Comparison of ENCODE assay signal across 7 cellular contexts in the genomic region with DNA sequence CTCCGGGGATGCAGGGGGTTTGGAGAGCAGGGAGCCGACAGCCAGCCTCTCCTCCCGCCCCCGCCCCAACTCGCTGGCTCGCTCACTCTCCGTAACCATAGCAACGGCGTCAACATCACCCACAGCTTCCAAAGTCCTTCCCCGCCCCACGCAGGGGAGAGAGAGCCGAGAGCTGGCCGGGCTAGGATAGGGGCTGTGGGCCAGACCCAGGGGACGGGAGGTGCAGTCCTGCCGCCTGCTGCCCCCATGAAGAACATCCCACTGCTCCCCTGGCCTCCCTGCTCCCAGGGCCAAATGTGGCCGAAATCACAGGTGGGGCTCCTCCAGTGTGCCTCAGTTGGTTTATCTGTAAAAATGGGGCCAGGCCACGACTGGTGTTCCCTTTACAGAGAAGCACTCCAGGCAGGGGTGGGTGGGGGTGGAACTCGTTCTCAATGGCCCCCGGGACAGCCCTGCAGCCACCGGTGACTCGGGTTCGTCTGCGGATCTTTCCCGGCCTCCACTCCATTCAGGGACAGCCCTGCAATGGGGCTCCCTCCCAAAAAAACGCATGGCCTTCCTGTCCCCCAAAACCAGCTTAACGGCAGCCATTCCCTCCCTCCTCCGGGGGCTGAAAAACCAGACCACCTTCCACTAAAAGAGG. TPM values are rescaled to one million over a fixed set of nuclear protein-coding genes. Genes with fewer than 3 reads are reported as not detected.
A peak's percentile ranks its signal among the peaks of the same experiment; 100 is the strongest.
DNase-seq lines count a peak whose midpoint lies in the region; ATAC-seq and TF ChIP-seq lines count a peak whose summit lies in the region.

No MANE protein-coding gene starts in this region.

- peaks cover 57% of the 10 kb centered on the region for H3K79me2 ChIP-seq in GM23338 (replicated peaks; ENCODE audit: insufficient read depth)

- no peaks in the 10 kb centered on the region; the same call in 2 of the 3 replicates for H3K36me3 Mint-ChIP-seq in GM23338 (ENCODE audit: low read depth)

- no peaks in the 10 kb centered on the region for H3K36me3 ChIP-seq in GM23338 (ENCODE audit: insufficient read depth)
- no peaks in the 10 kb centered on the region for H3K36me3 ChIP-seq in adipocyte (ENCODE audit: control insufficient read depth, insufficient read depth, low read length, severe bottlenecking)
- no peaks in the 10 kb centered on the region for H3K36me3 ChIP-seq in spleen

- peaks cover 21% of the 10 kb centered on the region; the same call in 1 of the 2 replicates for H4K20me1 ChIP-seq in GM23338 (replicated peaks; ENCODE audit: insufficient read depth)

- no peak for TF ChIP-seq POLR2A in spleen (IDR thresholded peaks at IDR 0.05)

- H3K27ac Mint-ChIP-seq in GM23338: no peak overlapping the region

- peak overlapping the region; percentile 51 for H3K9ac ChIP-seq in adipocyte (ENCODE audit: low read length)

- TF ChIP-seq CTCF in GM23338 (conservative IDR thresholded peaks at IDR 0.05; ENCODE audit: low read depth in 2 of 2): no peak
- TF ChIP-seq CTCF in spleen (IDR thresholded peaks at IDR 0.05 in 8 of 11, conservative IDR thresholded peaks at IDR 0.05 in 3 of 11): no peak

- WGBS in spleen, 5 donors: 44 to 76% (median 46%) methylated on average over 10 to 27 of the region's 27 CpGs

- H2AFZ ChIP-seq in GM23338: no peak overlapping the region

- H3K9me3 Mint-ChIP-seq in GM23338: no peaks in the 10 kb centered on the region

- H3K4me1 ChIP-seq in GM23338 (ENCODE audit: insufficient read depth): peaks cover 59% of the 10 kb centered on the region
- peaks cover 39% of the 10 kb centered on the region for H3K4me1 ChIP-seq in adipocyte (ENCODE audit: control insufficient read depth, insufficient read depth, low read length)
- H3K4me1 ChIP-seq in spleen: peaks cover 47 to 83% (median 80%) of the 10 kb centered on the region in 6 donors

- H3K4me3 ChIP-seq in GM23338 (peak overlapping the region; percentile 94), adipocyte (ENCODE audit: low read length) (peak overlapping the region; percentile 86), spleen (peak overlapping the region in 1 of 8 donors; percentile 81)

- intact Hi-C loops in spleen (cut with DNase I; ENCODE audit: low total_unique reads): no loop called here

- H3K27me3 ChIP-seq in GM23338 (ENCODE audit: insufficient read depth): peaks cover 16% of the 10 kb centered on the region
- H3K27me3 ChIP-seq in adipocyte (replicated peaks; ENCODE audit: control insufficient read depth, insufficient read depth, low read length): no peaks in the 10 kb centered on the region
- no peaks in the 10 kb centered on the region for H3K27me3 ChIP-seq in spleen (replicated peaks in 1 of 7)

- peak overlapping the region; percentile 98 for H3K4me2 ChIP-seq in GM23338

- peaks cover 21% of the 10 kb centered on the region for H3K27me3 Mint-ChIP-seq in GM23338 (ENCODE audit: insufficient read depth, low read depth, poor library complexity)

- H3K9me3 ChIP-seq in adipocyte (ENCODE audit: control insufficient read depth, low read length): no peaks in the 10 kb centered on the region
- H3K9me3 ChIP-seq in spleen: no peaks in the 10 kb centered on the region

- H3K27ac ChIP-seq in GM23338 (ENCODE audit: low read depth): no peak overlapping the region
- peak overlapping the region in 5 of 8 donors; percentile 46 to 99 (median 97) for H3K27ac ChIP-seq in spleen

- H3K4me3 Mint-ChIP-seq in GM23338: peak overlapping the region; percentile 90; the same call in 2 of the 3 replicates

- H3K4me1 Mint-ChIP-seq in GM23338: peaks cover 37% of the 10 kb centered on the region; the same call in 2 of the 3 replicates

- H3F3A ChIP-seq in GM23338 (replicated peaks; ENCODE audit: low read depth): 0 out of 2 replicates have a peak, but pooled peaks cover 8% of the 10 kb centered on the region

- H3K9me2 ChIP-seq in GM23338 (ENCODE audit: insufficient read depth): no peaks in the 10 kb centered on the region

- ATAC-seq in GM23338 (no peak), GM19351 (IDR thresholded peaks at IDR 0.05; ENCODE audit: unreplicated experiment) (no peak), GM21526 (IDR thresholded peaks at IDR 0.05; ENCODE audit: low FRiP score, unreplicated experiment) (no peak)

- DNase-seq in GM23338 (ENCODE audit: low spot score) (peak; percentile 73), NCI-H69 (lab: John Stamatoyannopoulos, UW) (peak; percentile 86), adipocyte (ENCODE audit: low read depth) (peak; percentile 90), hepatic stellate cell (ENCODE audit: low spot score) (peak; percentile 90), spleen (no peak)

TF ChIP-seq in GM23338, 12 proteins besides CTCF, POLR2A, EP300 and RAD21 (continues in another document):
- TF ChIP-seq EZH2 (IDR thresholded peaks at IDR 0.05; ENCODE audit: low read depth, unreplicated experiment) (no peak), STAT1 (IDR thresholded peaks at IDR 0.05; ENCODE audit: unreplicated experiment) (no peak)

RNA-seq across cellular contexts. Expression of a gene that starts 3.1 kb away (rescaled TPM):
- 20.2 and 22.0 TPM in 2 replicates for total RNA-seq in GM23338 (2014; rRNA removed; shearing (Covaris generic))
- 8.9 and 12.3 TPM in 2 replicates for polyA plus RNA-seq in GM23338 (2016; fragmentation: Nextera tagmentation; extraction: Ambion mirVana)
- 10 to 100 TPM; 12.9 to 39.0 (median 29.5) TPM for total RNA-seq in spleen
- 10 to 100 TPM in 1 of 3 donors, 1 to 10 TPM in 2; 7.1 to 19.5 (median 8.1) TPM for polyA plus RNA-seq in spleen

RNA-seq across cellular contexts. Expression of a gene that starts 12.0 kb away (rescaled TPM):
- total RNA-seq in GM23338 (2014; rRNA removed; shearing (Covaris generic)): 28.4 and 90.1 TPM in 2 replicates
- polyA plus RNA-seq in GM23338 (2016; fragmentation: Nextera tagmentation; extraction: Ambion mirVana): 20.2 and 23.5 TPM in 2 replicates
- 10 to 100 TPM; 35.7 to 88.1 (median 59.2) TPM for total RNA-seq in spleen
- 10 to 100 TPM; 13.4 to 52.3 (median 27.4) TPM for polyA plus RNA-seq in spleen

RNA-seq across cellular contexts. Expression of a gene that starts 25.0 kb away (rescaled TPM):
- total RNA-seq in GM23338 (2014; rRNA removed; shearing (Covaris generic)): 68.8 and 99.9 TPM in 2 replicates
- polyA plus RNA-seq in GM23338 (2016; fragmentation: Nextera tagmentation; extraction: Ambion mirVana) (34.2 and 37.1 TPM in 2 replicates), spleen (100 to 1,000 TPM in 1 of 3 donors, 10 to 100 TPM in 2; 80.4 to 107 (median 88.1) TPM)
- total RNA-seq in spleen: 100 to 1,000 TPM in 2 of 7 donors, 10 to 100 TPM in 5; 73.4 to 104 (median 83.0) TPM

RNA-seq across cellular contexts. Expression of a gene that starts 44.9 kb away (rescaled TPM):
- 10.6 and 12.4 TPM in 2 replicates for total RNA-seq in GM23338 (2014; rRNA removed; shearing (Covaris generic))
- polyA plus RNA-seq in GM23338 (2016; fragmentation: Nextera tagmentation; extraction: Ambion mirVana) (7.8 and 7.9 TPM in 2 replicates), spleen (1 to 10 TPM; 3.2 to 9.4 (median 4.0) TPM)
- total RNA-seq in spleen: 10 to 100 TPM in 2 of 7 donors, 1 to 10 TPM in 5; 6.4 to 11.0 (median 8.3) TPM

RNA-seq across cellular contexts. Expression of a gene that starts 44.9 kb away (rescaled TPM):
- 87.0 and 106 TPM in 2 replicates for total RNA-seq in GM23338 (2014; rRNA removed; shearing (Covaris generic))
- polyA plus RNA-seq in GM23338 (2016; fragmentation: Nextera tagmentation; extraction: Ambion mirVana) (35.5 and 39.4 TPM in 2 replicates), spleen (10 to 100 TPM; 13.0 to 29.9 (median 17.9) TPM)
- 10 to 100 TPM; 45.4 to 92.2 (median 53.6) TPM for total RNA-seq in spleen
